8 cellular contexts compared by ENCODE assay signal in the genomic region with DNA sequence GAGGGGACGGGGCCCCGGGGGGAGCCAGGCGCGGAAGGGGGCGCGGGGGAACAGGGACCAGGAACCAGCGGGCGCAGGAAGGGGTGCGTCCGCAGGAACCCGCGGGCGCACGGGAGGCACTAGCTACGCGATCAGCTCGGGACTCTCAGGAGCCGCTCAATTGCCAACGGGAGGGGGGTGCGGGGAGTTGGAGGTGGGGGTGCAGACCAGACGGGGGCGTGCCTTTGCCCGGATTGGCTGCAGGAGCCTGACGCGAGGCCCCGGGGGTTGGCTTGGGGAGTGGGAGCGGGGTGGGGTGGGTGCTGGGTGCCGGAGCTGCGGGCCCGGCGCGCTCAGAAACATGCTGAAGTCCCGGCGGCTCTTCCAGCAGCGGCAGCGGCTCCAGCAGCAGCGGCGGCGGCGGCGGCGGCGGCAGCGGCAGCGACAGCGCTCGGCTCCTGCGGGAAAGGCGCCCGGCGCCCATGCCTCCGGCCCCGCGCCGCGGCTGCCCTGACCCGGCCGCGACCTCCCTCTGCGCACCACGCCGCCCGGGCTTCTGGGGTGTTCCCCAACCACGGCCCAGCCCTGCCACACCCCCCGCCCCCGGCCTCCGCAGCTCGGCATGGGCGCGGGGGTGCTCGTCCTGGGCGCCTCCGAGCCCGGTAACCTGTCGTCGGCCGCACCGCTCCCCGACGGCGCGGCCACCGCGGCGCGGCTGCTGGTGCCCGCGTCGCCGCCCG. TPM values are rescaled to one million over a fixed set of nuclear protein-coding genes. Genes with fewer than 3 reads are reported as not detected.
DNase-seq lines count a peak whose midpoint lies in the region; TF ChIP-seq lines count a peak whose summit lies in the region.

ADRB1 (plus strand) TSS at position 335 of the 719 bp plus-strand sequence; CDS start at position 602, 267 bp downstream.

- H3K4me3 ChIP-seq in epithelial cell of esophagus (ENCODE audit: low read length) (peak within 1 kb of the TSS; percentile 41), testis (peak within 1 kb of the TSS; percentile 40 to 58)

- CTCF ChIA-PET in activated CD4-positive, alpha-beta memory T cell treated with anti-CD3 and anti-CD28 coated beads for 36 hours (lab: Charles Lee), result no interaction called here

- no peak within 1 kb of the TSS for H3K27ac Mint-ChIP-seq in activated CD4-positive, alpha-beta memory T cell treated with anti-CD3 and anti-CD28 coated beads for 36 hours

- H3K9me3 ChIP-seq in ES-I3 (ENCODE audit: control insufficient read depth, insufficient read depth, low read length) (no peaks in the 10 kb centered on the region), testis (no peaks in the 10 kb centered on the region)

- TF ChIP-seq POLR2A in testis (IDR thresholded peaks at IDR 0.05), result no peak

- H3K36me3 Mint-ChIP-seq in activated CD4-positive, alpha-beta memory T cell treated with anti-CD3 and anti-CD28 coated beads for 36 hours, result no peaks in the 10 kb centered on the region

- no peaks in the 10 kb centered on the region for H3K36me3 ChIP-seq in ES-I3 (ENCODE audit: insufficient read depth, low read length)
- no peaks in the 10 kb centered on the region for H3K36me3 ChIP-seq in testis (ENCODE audit: low read depth, missing control alignments)

- H3K4me1 ChIP-seq in ES-I3 (ENCODE audit: insufficient read depth, low read length), result no peaks in the 10 kb centered on the region
- peaks cover 4% of the 10 kb centered on the region for H3K4me1 ChIP-seq in testis

- no peaks in the 10 kb centered on the region for H3K27me3 ChIP-seq in testis

- no peak for TF ChIP-seq CTCF in epithelial cell of esophagus (IDR thresholded peaks at IDR 0.05; ENCODE audit: insufficient read depth, low read depth, low read length, missing control alignments)
- no peak for TF ChIP-seq CTCF in testis (IDR thresholded peaks at IDR 0.05)

- peak within 1 kb of the TSS; percentile 62 for H3K4me3 Mint-ChIP-seq in activated CD4-positive, alpha-beta memory T cell treated with anti-CD3 and anti-CD28 coated beads for 36 hours

- 0 to 1% methylated on average over 16 to 68 of the region's 91 CpGs for WGBS in testis, 2 donors

- no peaks in the 10 kb centered on the region for H3K9me3 Mint-ChIP-seq in activated CD4-positive, alpha-beta memory T cell treated with anti-CD3 and anti-CD28 coated beads for 36 hours

- intact Hi-C loops in activated CD4-positive, alpha-beta memory T cell treated with anti-CD3 and anti-CD28 coated beads for 36 hours (cut with micrococcal nuclease), result no loop called here
- intact Hi-C loops in testis (cut with DNase I; ENCODE audit: low total_unique reads), result no loop called here

- DNase-seq in HCEC 1CT (peak; percentile 49), NCI-H1694 (lab: John Stamatoyannopoulos, UW) (peak; percentile 15), epithelial cell of esophagus (ENCODE audit: low read depth) (peak; percentile 75), middle frontal gyrus (ENCODE audit: extremely low spot score, low spot score) (peak; percentile 74), testis (peak; percentile 57), amniotic stem cell (lab: John Stamatoyannopoulos, UW) (no peak)
- DNase-seq in activated CD4-positive, alpha-beta memory T cell treated with anti-CD3 and anti-CD28 coated beads for 36 hours, result peak; percentile 39

- H3K9ac ChIP-seq in ES-I3 (ENCODE audit: low read depth, low read length), result peak within 1 kb of the TSS; percentile 72

- H3K27ac ChIP-seq in testis, result no peak within 1 kb of the TSS

- POLR2A ChIA-PET in activated CD4-positive, alpha-beta memory T cell treated with anti-CD3 and anti-CD28 coated beads for 36 hours (lab: Charles Lee), result no interaction called here

- H3K4me1 Mint-ChIP-seq in activated CD4-positive, alpha-beta memory T cell treated with anti-CD3 and anti-CD28 coated beads for 36 hours (ENCODE audit: low read depth), result peaks cover 14% of the 10 kb centered on the region

- H3K27me3 Mint-ChIP-seq in activated CD4-positive, alpha-beta memory T cell treated with anti-CD3 and anti-CD28 coated beads for 36 hours, result peaks cover 66% of the 10 kb centered on the region

RNA-seq across cellular contexts. Expression of gene ADRB1, which starts in this region (rescaled TPM):
- total RNA-seq in activated CD4-positive, alpha-beta memory T cell treated with anti-CD3 and anti-CD28 coated beads for 36 hours, result not detected
- total RNA-seq in testis, result under 1 TPM; 0.55 to 0.99 TPM
- 0.32 TPM for polyA plus RNA-seq in testis (ENCODE audit: insufficient read depth, low read depth, low replicate concordance)

Comparison
In these comparisons a context has a peak if more than half of its experiments do, and no peak if none do; other contexts are left out.
1. Peak in DNase-seq in activated CD4-positive, alpha-beta memory T cell treated with anti-CD3 and anti-CD28 coated beads for 36 hours; RNA of the gene not detected or under 1 TPM.
2. Peak in DNase-seq and H3K4me3 ChIP-seq in testis; RNA of the gene not detected or under 1 TPM.